Comparison of ENCODE assay signal across 2 cellular contexts in genomic region chr4:25970691-25971427, GRCh38.
TF ChIP-seq lines count a peak whose summit lies in the region.

No MANE protein-coding gene starts in this region.

TF ChIP-seq in neural cell, 6 proteins besides CTCF, POLR2A, EP300 and RAD21 (continued from another document):
- TF ChIP-seq, protein P1, sequence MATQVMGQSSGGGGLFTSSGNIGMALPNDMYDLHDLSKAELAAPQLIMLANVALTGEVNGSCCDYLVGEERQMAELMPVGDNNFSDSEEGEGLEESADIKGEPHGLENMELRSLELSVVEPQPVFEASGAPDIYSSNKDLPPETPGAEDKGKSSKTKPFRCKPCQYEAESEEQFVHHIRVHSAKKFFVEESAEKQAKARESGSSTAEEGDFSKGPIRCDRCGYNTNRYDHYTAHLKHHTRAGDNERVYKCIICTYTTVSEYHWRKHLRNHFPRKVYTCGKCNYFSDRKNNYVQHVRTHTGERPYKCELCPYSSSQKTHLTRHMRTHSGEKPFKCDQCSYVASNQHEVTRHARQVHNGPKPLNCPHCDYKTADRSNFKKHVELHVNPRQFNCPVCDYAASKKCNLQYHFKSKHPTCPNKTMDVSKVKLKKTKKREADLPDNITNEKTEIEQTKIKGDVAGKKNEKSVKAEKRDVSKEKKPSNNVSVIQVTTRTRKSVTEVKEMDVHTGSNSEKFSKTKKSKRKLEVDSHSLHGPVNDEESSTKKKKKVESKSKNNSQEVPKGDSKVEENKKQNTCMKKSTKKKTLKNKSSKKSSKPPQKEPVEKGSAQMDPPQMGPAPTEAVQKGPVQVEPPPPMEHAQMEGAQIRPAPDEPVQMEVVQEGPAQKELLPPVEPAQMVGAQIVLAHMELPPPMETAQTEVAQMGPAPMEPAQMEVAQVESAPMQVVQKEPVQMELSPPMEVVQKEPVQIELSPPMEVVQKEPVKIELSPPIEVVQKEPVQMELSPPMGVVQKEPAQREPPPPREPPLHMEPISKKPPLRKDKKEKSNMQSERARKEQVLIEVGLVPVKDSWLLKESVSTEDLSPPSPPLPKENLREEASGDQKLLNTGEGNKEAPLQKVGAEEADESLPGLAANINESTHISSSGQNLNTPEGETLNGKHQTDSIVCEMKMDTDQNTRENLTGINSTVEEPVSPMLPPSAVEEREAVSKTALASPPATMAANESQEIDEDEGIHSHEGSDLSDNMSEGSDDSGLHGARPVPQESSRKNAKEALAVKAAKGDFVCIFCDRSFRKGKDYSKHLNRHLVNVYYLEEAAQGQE (IDR thresholded peaks at IDR 0.05; ENCODE audit: borderline replicate concordance) = no peak

TF ChIP-seq in SK-N-SH treated with all-trans-retinoic acid at 6 μM for 48 hours, 23 proteins besides CTCF, POLR2A, EP300 and RAD21 (continued from another document):
- TF ChIP-seq, protein P2, sequence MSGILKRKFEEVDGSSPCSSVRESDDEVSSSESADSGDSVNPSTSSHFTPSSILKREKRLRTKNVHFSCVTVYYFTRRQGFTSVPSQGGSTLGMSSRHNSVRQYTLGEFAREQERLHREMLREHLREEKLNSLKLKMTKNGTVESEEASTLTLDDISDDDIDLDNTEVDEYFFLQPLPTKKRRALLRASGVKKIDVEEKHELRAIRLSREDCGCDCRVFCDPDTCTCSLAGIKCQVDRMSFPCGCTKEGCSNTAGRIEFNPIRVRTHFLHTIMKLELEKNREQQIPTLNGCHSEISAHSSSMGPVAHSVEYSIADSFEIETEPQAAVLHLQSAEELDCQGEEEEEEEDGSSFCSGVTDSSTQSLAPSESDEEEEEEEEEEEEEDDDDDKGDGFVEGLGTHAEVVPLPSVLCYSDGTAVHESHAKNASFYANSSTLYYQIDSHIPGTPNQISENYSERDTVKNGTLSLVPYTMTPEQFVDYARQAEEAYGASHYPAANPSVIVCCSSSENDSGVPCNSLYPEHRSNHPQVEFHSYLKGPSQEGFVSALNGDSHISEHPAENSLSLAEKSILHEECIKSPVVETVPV (CRISPR knock-in tag; IDR thresholded peaks at IDR 0.05) = no peak
